ENCODE assay signal across 27 cellular contexts in genomic region chr10:23755557-23755956, GRCh38.
"Had no signal": no experiment of that assay in that cellular context is flagged by ENCODE, and none has a peak within 500 bp of the region (broad histone marks: within the 10 kb centered on the region; RNA-seq: fewer than 3 reads in every experiment).

No MANE protein-coding gene starts in this region.

- H3K27ac ChIP-seq: heart right ventricle, hepatocyte, left lung, lower lobe of right lung, ovary, psoas muscle, right atrium auricular region, skin epidermis, suprapubic skin, thoracic aorta, tibial artery, upper lobe of right lung had no signal

- H3K27ac Mint-ChIP-seq: naive B cell; natural killer cell; stimulated activated effector memory CD8-positive, alpha-beta T cell treated with anti-CD3 and anti-CD28 coated beads, Interleukin-12 subunit alpha, Interleukin-12 subunit beta, amount 100 ng/mL, for 72 hours; stimulated activated naive CD8-positive, alpha-beta T cell treated with anti-CD3 and anti-CD28 coated beads, Interleukin-15, Interleukin-2, amounts not matched to agents 100 ng/mL and 50 ng/mL, for 24 hours had no signal

- H3K4me3 Mint-ChIP-seq: naive B cell; natural killer cell; stimulated activated effector memory CD8-positive, alpha-beta T cell treated with anti-CD3 and anti-CD28 coated beads, Interleukin-12 subunit alpha, Interleukin-12 subunit beta, amount 100 ng/mL, for 72 hours; stimulated activated naive CD8-positive, alpha-beta T cell treated with anti-CD3 and anti-CD28 coated beads, Interleukin-15, Interleukin-2, amounts not matched to agents 100 ng/mL and 50 ng/mL, for 24 hours had no signal

- H3K36me3 ChIP-seq: heart right ventricle, left lung, lower lobe of right lung, ovary, right atrium auricular region, suprapubic skin, thoracic aorta, tibial artery, upper lobe of right lung had no signal

- H3K9me3 Mint-ChIP-seq: naive B cell; stimulated activated effector memory CD8-positive, alpha-beta T cell treated with anti-CD3 and anti-CD28 coated beads, Interleukin-12 subunit alpha, Interleukin-12 subunit beta, amount 100 ng/mL, for 72 hours; stimulated activated naive CD8-positive, alpha-beta T cell treated with anti-CD3 and anti-CD28 coated beads, Interleukin-15, Interleukin-2, amounts not matched to agents 100 ng/mL and 50 ng/mL, for 24 hours had no signal

- FAIRE-seq: urothelium cell line had no signal

- H3K36me3 Mint-ChIP-seq: naive B cell; natural killer cell; stimulated activated effector memory CD8-positive, alpha-beta T cell treated with anti-CD3 and anti-CD28 coated beads, Interleukin-12 subunit alpha, Interleukin-12 subunit beta, amount 100 ng/mL, for 72 hours had no signal

- H3K4me1 ChIP-seq: heart right ventricle, left lung, lower lobe of right lung, psoas muscle, right atrium auricular region, tibial artery, upper lobe of right lung had no signal

- ATAC-seq: heart right ventricle; left cardiac atrium; left lung; lower lobe of right lung; natural killer cell; psoas muscle; sciatic nerve; stimulated activated effector memory CD8-positive, alpha-beta T cell treated with anti-CD3 and anti-CD28 coated beads, Interleukin-12 subunit alpha, Interleukin-12 subunit beta, amount 100 ng/mL, for 72 hours; upper lobe of right lung had no signal

- DNase-seq: heart right ventricle; islet precursor cell; left cardiac atrium; left lung; lower lobe of right lung; mammary epithelial cell; mesenchymal stem cell; naive B cell; natural killer cell; ovary; psoas muscle; stimulated activated CD4-positive, alpha-beta T cell treated with anti-CD3 and anti-CD28 coated beads, Interleukin-12 subunit alpha, Interleukin-12 subunit beta, amount 100 ng/mL, for 4 hours; stimulated activated CD4-positive, alpha-beta T cell treated with anti-CD3 and anti-CD28 coated beads, Interleukin-15, amount 100 ng/mL, for 24 hours; stimulated activated CD4-positive, alpha-beta T cell treated with anti-CD3 and anti-CD28 coated beads, Interleukin-4, amount 100 ng/mL, for 24 hours; stimulated activated naive CD4-positive, alpha-beta T cell; tibial artery; trophoblast cell; upper lobe of right lung had no signal

- H3K27me3 ChIP-seq: hepatocyte, left lung, ovary, right atrium auricular region, suprapubic skin, tibial artery, upper lobe of right lung had no signal

- H3K9me3 ChIP-seq: heart right ventricle, left lung, lower lobe of right lung, ovary, psoas muscle, right atrium auricular region, suprapubic skin, thoracic aorta, tibial artery, upper lobe of right lung had no signal

- H3K4me3 ChIP-seq: heart right ventricle, hepatocyte, left lung, lower lobe of right lung, ovary, psoas muscle, right atrium auricular region, skin epidermis, suprapubic skin, thoracic aorta, tibial artery, upper lobe of right lung had no signal

- H3K4me1 Mint-ChIP-seq: naive B cell; natural killer cell; stimulated activated effector memory CD8-positive, alpha-beta T cell treated with anti-CD3 and anti-CD28 coated beads, Interleukin-12 subunit alpha, Interleukin-12 subunit beta, amount 100 ng/mL, for 72 hours had no signal
